Comparison of ENCODE assay signal across 13 cellular contexts in genomic region chr14:104443391-104444158, GRCh38.
DNase-seq lines count a peak whose midpoint lies in the region; ATAC-seq and TF ChIP-seq lines count a peak whose summit lies in the region.
"Had no signal": no experiment of that assay in that cellular context is flagged by ENCODE, and none has a peak within 500 bp of the region (broad histone marks: within the 10 kb centered on the region; RNA-seq: fewer than 3 reads in every experiment).

No MANE protein-coding gene starts in this region.

- no peak overlapping the region for H3K4ac ChIP-seq in H9 (ENCODE audit: low read depth, low read length)

- H3K9ac ChIP-seq in H9 (ENCODE audit: extremely low read depth, insufficient read length, low read length) (no peak overlapping the region), neural progenitor cell (no peak overlapping the region)

- peaks cover 7% of the 10 kb centered on the region for H3F3A ChIP-seq in neural progenitor cell (ENCODE audit: low read depth)

- H3K4me1 ChIP-seq in H9 (ENCODE audit: insufficient read depth, low read length) (no peaks in the 10 kb centered on the region; the same call in 1 of the 2 replicates), neural progenitor cell (peaks cover 14% of the 10 kb centered on the region), OCI-LY7 (ENCODE audit: insufficient read depth, low read length, poor library complexity, severe bottlenecking) (no peaks in the 10 kb centered on the region)
- H3K4me1 ChIP-seq: HAP-1, thyroid gland had no signal

- no CpG with 5 or more reads among the region's 13 CpGs for WGBS in H9 (ENCODE audit: extremely low coverage, insufficient read length, low lambda C conversion rate)

- H3K27me3 Mint-ChIP-seq in H9 (ENCODE audit: low read depth) (peaks cover 21% of the 10 kb centered on the region), brain (peaks cover 3% of the 10 kb centered on the region), neural progenitor cell (ENCODE audit: insufficient read depth, low read depth) (peaks cover 9% of the 10 kb centered on the region)

- H3K27ac ChIP-seq in H9 (ENCODE audit: insufficient read length, low read depth, low read length) (no peak overlapping the region), neural progenitor cell (no peak overlapping the region), OCI-LY7 (ENCODE audit: low read depth, low read length, poor library complexity, severe bottlenecking) (no peak overlapping the region)
- H3K27ac ChIP-seq: thyroid gland had no signal

- no peaks in the 10 kb centered on the region for H3K79me1 ChIP-seq in H9 (ENCODE audit: insufficient read depth, low read depth, low read length, poor library complexity, severe bottlenecking)

- H3K9me3 ChIP-seq in H9 (ENCODE audit: control insufficient read depth, low read depth, low read length) (no peaks in the 10 kb centered on the region), neural progenitor cell (ENCODE audit: low read depth) (no peaks in the 10 kb centered on the region), OCI-LY7 (ENCODE audit: low read length) (no peaks in the 10 kb centered on the region)
- H3K9me3 ChIP-seq: thyroid gland had no signal

- no peak overlapping the region for H2BK120ac ChIP-seq in H9 (ENCODE audit: low read depth, low read length, poor library complexity, severe bottlenecking)

- H4K8ac ChIP-seq in H9 (replicated peaks; ENCODE audit: insufficient read length, low read depth, low read length): no peak overlapping the region

- H4K91ac ChIP-seq in H9 (ENCODE audit: insufficient read length, low read depth, low read length): no peak overlapping the region

- TF ChIP-seq CTCF in H9 (conservative IDR thresholded peaks at IDR 0.05): peak; percentile 37
- no peak for TF ChIP-seq CTCF in brain (conservative IDR thresholded peaks at IDR 0.05)
- peak; percentile 30 for TF ChIP-seq CTCF in neural progenitor cell (IDR thresholded peaks at IDR 0.05)
- no peak for TF ChIP-seq CTCF in OCI-LY7 (conservative IDR thresholded peaks at IDR 0.05; ENCODE audit: low read length)

- H3K27ac Mint-ChIP-seq in H9 (peak overlapping the region in 2 of 3 experiments; percentile 53 to 89; a peak in 2 of 7 replicates), brain (peak overlapping the region in 4 of 5 experiments; percentile 42 to 96 (median 70)), neural progenitor cell (peak overlapping the region; percentile 36)

- no peak overlapping the region for H2BK5ac ChIP-seq in H9 (ENCODE audit: insufficient read length, low read length)

- H3K27me3 ChIP-seq in H9 (ENCODE audit: insufficient read depth, low read length): no peaks in the 10 kb centered on the region
- H3K27me3 ChIP-seq in neural progenitor cell: no peaks in the 10 kb centered on the region
- H3K27me3 ChIP-seq: thyroid gland had no signal

- POLR2A ChIA-PET in OCI-LY7 (lab: Charles Lee): no interaction called here

- H2AFZ ChIP-seq in H9 (ENCODE audit: low read length): no peak overlapping the region
- peak overlapping the region; percentile 90 for H2AFZ ChIP-seq in neural progenitor cell (replicated peaks)
- no peak overlapping the region for H2AFZ ChIP-seq in OCI-LY7 (ENCODE audit: low read length)

- H3K56ac ChIP-seq in H9 (ENCODE audit: insufficient read length, low read depth, low read length): no peak overlapping the region

- H2AK5ac ChIP-seq in H9 (ENCODE audit: insufficient read length, low read length): no peak overlapping the region

- BruUV-seq in OCI-LY7 (replicated peaks; lab: Mats Ljungman, UMichigan): no TSS peak

- no peaks in the 10 kb centered on the region for H4K20me1 ChIP-seq in H9 (ENCODE audit: control insufficient read depth, insufficient read depth, insufficient read length)
- no peaks in the 10 kb centered on the region for H4K20me1 ChIP-seq in neural progenitor cell (ENCODE audit: low read depth)
- H4K20me1 ChIP-seq in OCI-LY7 (ENCODE audit: insufficient read depth, low read length): no peaks in the 10 kb centered on the region

- H3K14ac ChIP-seq in H9 (ENCODE audit: insufficient read depth, low read length): no peak overlapping the region

- H3K36me3 Mint-ChIP-seq in H9 (ENCODE audit: insufficient read depth in 1 of 3, low read depth in 3 of 3) (no peaks in the 10 kb centered on the region), brain (no peaks in the 10 kb centered on the region), neural progenitor cell (no peaks in the 10 kb centered on the region)
- H3K36me3 Mint-ChIP-seq: IgD-negative memory B cell had no signal

- intact Hi-C loops in OCI-LY7 (cut with micrococcal nuclease; ENCODE audit: unreplicated experiment): no loop called here

- no peak overlapping the region for H4K5ac ChIP-seq in H9 (ENCODE audit: insufficient read length, low read depth, low read length)

- no peak overlapping the region for H2BK15ac ChIP-seq in H9 (ENCODE audit: low read depth, low read length)

- peaks cover 9 to 12% of the 10 kb centered on the region in 2 experiments for H3K4me1 Mint-ChIP-seq in H9
- peaks cover 32% of the 10 kb centered on the region for H3K4me1 Mint-ChIP-seq in brain
- peaks cover 12% of the 10 kb centered on the region for H3K4me1 Mint-ChIP-seq in neural progenitor cell

- H3K18ac ChIP-seq in H9 (ENCODE audit: insufficient read length, low read depth, low read length): no peak overlapping the region

- ATAC-seq in HG02763 (IDR thresholded peaks at IDR 0.05; ENCODE audit: unreplicated experiment): no peak

- H2BK20ac ChIP-seq in H9 (ENCODE audit: low read depth, low read length, poor library complexity, severe bottlenecking): no peak overlapping the region

- DNase-seq in NCI-H1092 treated with DMSO at 0.1 percent for 48 hours (lab: John Stamatoyannopoulos, UW) (peak; percentile 8), NCI-H1092 (lab: John Stamatoyannopoulos, UW) (no peak), H9 (peak; percentile 66), neural progenitor cell (ENCODE audit: low spot score) (peak; percentile 58), OCI-M2 (lab: John Stamatoyannopoulos, UW; ENCODE audit: unreplicated experiment) (no peak), OCI-LY7 (ENCODE audit: low spot score) (no peak)
- DNase-seq: central memory CD4-positive, alpha-beta T cell; NCI-H2029; thyroid gland had no signal

- H3T11ph ChIP-seq in H9 (ENCODE audit: low read length): no peak overlapping the region

- H3K36me3 ChIP-seq in neural progenitor cell (no peaks in the 10 kb centered on the region), OCI-LY7 (ENCODE audit: insufficient read depth, low read length) (no peaks in the 10 kb centered on the region)
- H3K36me3 ChIP-seq: HAP-1, thyroid gland had no signal

- no peaks in the 10 kb centered on the region for H3K23me2 ChIP-seq in H9 (ENCODE audit: insufficient read length, low read depth, low read length, poor library complexity, severe bottlenecking)

- H3K79me2 ChIP-seq in H9 (ENCODE audit: insufficient read depth, low read length): no peaks in the 10 kb centered on the region
- H3K79me2 ChIP-seq in neural progenitor cell (ENCODE audit: low read depth): no peaks in the 10 kb centered on the region
- no peaks in the 10 kb centered on the region for H3K79me2 ChIP-seq in OCI-LY7 (ENCODE audit: insufficient read depth, low read depth, low read length)

- no peak overlapping the region for H3K4me3 Mint-ChIP-seq in H9
- no peak overlapping the region for H3K4me3 Mint-ChIP-seq in brain
- no peak overlapping the region for H3K4me3 Mint-ChIP-seq in neural progenitor cell
- H3K4me3 Mint-ChIP-seq: IgD-negative memory B cell had no signal

- no peak overlapping the region for H3K23ac ChIP-seq in H9 (ENCODE audit: insufficient read length, low read depth, low read length)

- H3K4me2 ChIP-seq in H9 (ENCODE audit: insufficient read depth, insufficient read length, low read length) (no peak overlapping the region), neural progenitor cell (peak overlapping the region; percentile 18), OCI-LY7 (ENCODE audit: low read length) (no peak overlapping the region)

- H2BK12ac ChIP-seq in H9 (ENCODE audit: insufficient read length, low read depth, low read length): no peak overlapping the region

- H3K4me3 ChIP-seq in neural progenitor cell (no peak overlapping the region), OCI-LY7 (ENCODE audit: low read depth, low read length, poor library complexity, severe bottlenecking) (no peak overlapping the region)
- H3K4me3 ChIP-seq: HAP-1, thyroid gland had no signal

- no peaks in the 10 kb centered on the region for H3K9me2 ChIP-seq in OCI-LY7 (ENCODE audit: insufficient read depth, low read length)

- CTCF ChIA-PET in OCI-LY7 (lab: Charles Lee; ENCODE audit: unreplicated experiment): no interaction called here

- H3K9me3 Mint-ChIP-seq in H9 (peaks cover 9 to 11% of the 10 kb centered on the region in 2 experiments), brain (peaks cover 14 to 25% (median 19%) of the 10 kb centered on the region in 5 experiments), neural progenitor cell (peaks cover 10% of the 10 kb centered on the region)

Comparison
In these comparisons a context has a peak if more than half of its experiments do, and no peak if none do; other contexts are left out.
1. DNase-seq: peak in NCI-H1092 treated with DMSO at 0.1 percent for 48 hours (single experiment), H9 (single experiment) and neural progenitor cell (single experiment); none in NCI-H1092 (single experiment), OCI-M2 (single experiment) and OCI-LY7 (single experiment).
2. CTCF ChIP-seq: peak in H9 (single experiment) and neural progenitor cell (single experiment); none in brain (0 of 2) and OCI-LY7 (single experiment).
3. Peak in every context shown above with its lines, with median percentiles within 50 percentile points of each other: H3K27ac Mint-ChIP-seq.